17 cellular contexts compared by ENCODE assay signal in the genomic region with DNA sequence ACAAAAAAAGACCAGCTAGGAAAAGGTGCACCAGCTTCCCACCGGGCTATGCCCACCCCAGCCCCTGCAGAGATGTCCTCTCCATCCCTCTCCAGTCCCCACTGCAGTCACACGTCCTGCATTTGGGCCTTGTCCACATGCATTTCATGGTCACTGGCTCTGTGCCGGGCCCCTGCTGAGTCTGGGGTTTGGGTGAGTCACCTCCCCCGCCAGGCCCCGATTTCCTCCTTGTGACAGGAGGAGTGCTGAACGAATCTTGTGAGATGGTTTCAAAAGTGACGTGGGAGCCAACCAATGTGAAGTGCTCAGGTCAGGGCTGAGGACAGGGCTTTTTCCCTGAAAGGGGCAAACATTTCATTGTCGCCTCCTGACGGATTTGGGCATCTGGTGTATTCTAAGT. TPM values are rescaled to one million over a fixed set of nuclear protein-coding genes. Genes with fewer than 3 reads are reported as not detected.
A peak's percentile ranks its signal among the peaks of the same experiment; 100 is the strongest.
DNase-seq lines count a peak whose midpoint lies in the region; ATAC-seq and FAIRE-seq lines count a peak whose summit lies in the region.
"Had no signal": no experiment of that assay in that cellular context is flagged by ENCODE, and none has a peak within 500 bp of the region (broad histone marks: within the 10 kb centered on the region; RNA-seq: fewer than 3 reads in every experiment).

No MANE protein-coding gene starts in this region.

- 64 to 79% (median 73%) methylated on average over 9 of the region's 9 CpGs for WGBS in small intestine, 3 donors

- no peaks in the 10 kb centered on the region for H3K9me3 ChIP-seq in small intestine (ENCODE audit: control insufficient read depth, low read depth)
- H3K9me3 ChIP-seq: SK-N-SH, suprapubic skin had no signal

- H3K27me3 ChIP-seq in small intestine (ENCODE audit: control insufficient read depth in 2 of 2, insufficient read depth in 2 of 2, low read length in 2 of 2) = no peaks in the 10 kb centered on the region

- DNase-seq in Caki2 (ENCODE audit: low read depth) = peak; percentile 68
- DNase-seq in HS-5 (ENCODE audit: low read depth) = peak; percentile 50
- DNase-seq in amniotic epithelial cell (ENCODE audit: low read depth) = peak; percentile 43
- DNase-seq in kidney tubule cell (ENCODE audit: low spot score) = peak; percentile 70
- DNase-seq in small intestine = no peak
- DNase-seq in OCI-M1 (lab: John Stamatoyannopoulos, UW) = no peak
- DNase-seq in stimulated activated CD4-positive, alpha-beta T cell treated with anti-CD3 and anti-CD28 coated beads, Interleukin-4, amount 100 ng/mL, for 1 hour = no peak
- DNase-seq: activated CD4-positive, CD25-positive, alpha-beta regulatory T cell treated with anti-CD3 and anti-CD28 coated beads, Interleukin-2, amount 50 U/mL, for 72 hours; NCI-H1105 treated with DMSO at 0.1 percent for 48 hours; NCI-H510A; SK-N-SH had no signal

- no peak for FAIRE-seq in small intestine (lab: Jason Lieb, UNC)
- FAIRE-seq: bronchial epithelial cell had no signal

- H3K36me3 ChIP-seq in small intestine (ENCODE audit: control insufficient read depth in 2 of 2, insufficient read depth in 2 of 2, low read length in 2 of 2) = no peaks in the 10 kb centered on the region
- H3K36me3 ChIP-seq: suprapubic skin had no signal

- ATAC-seq in GM18907 (IDR thresholded peaks at IDR 0.05; ENCODE audit: unreplicated experiment) = no peak
- ATAC-seq: sciatic nerve had no signal

- no peak overlapping the region for H3K4me3 ChIP-seq in small intestine (ENCODE audit: low read depth in 1 of 2, low read length in 2 of 2)
- H3K4me3 ChIP-seq: suprapubic skin had no signal

- in situ Hi-C loops in Caki2 (cut with HindIII; ENCODE audit: low pct_unique_long_range_greater_than_20kb, low sequenced_read_pairs) = no loop called here

- H3K27ac ChIP-seq in small intestine (ENCODE audit: low read depth in 1 of 2, low read length in 1 of 2) = no peak overlapping the region
- H3K27ac ChIP-seq: epithelial cell of prostate, HL-60, suprapubic skin had no signal

- H3K4me1 ChIP-seq in small intestine (ENCODE audit: control insufficient read depth in 2 of 2, insufficient read depth in 1 of 2, low read depth in 1 of 2, low read length in 1 of 2) = no peaks in the 10 kb centered on the region

RNA-seq across cellular contexts. Expression of a gene that starts 7.1 kb away (rescaled TPM):
- not detected in 2 replicates for total RNA-seq in Caki2 (2014; rRNA removed; shearing (Covaris generic); ENCODE audit: low replicate concordance)
- 1 to 10 TPM in 1 of 3 donors, under 1 TPM in 1, not detected in 1; 0.27 to 3.8 TPM for polyA plus RNA-seq in small intestine
- polyA plus RNA-seq: SK-N-SH had no signal

RNA-seq across cellular contexts. Expression of a gene that starts 19.5 kb away (rescaled TPM):
- total RNA-seq in Caki2 (2014; rRNA removed; shearing (Covaris generic); ENCODE audit: low replicate concordance) = not detected in 2 replicates
- not detected for polyA plus RNA-seq in small intestine
- total RNA-seq: suprapubic skin had no signal
- polyA plus RNA-seq: SK-N-SH had no signal

Comparison
In these comparisons a context has a peak if more than half of its experiments do, and no peak if none do; other contexts are left out.
1. DNase-seq: peak in Caki2 (single experiment), HS-5 (single experiment), amniotic epithelial cell (single experiment) and kidney tubule cell (single experiment); none in small intestine (single experiment), OCI-M1 (single experiment) and stimulated activated CD4-positive, alpha-beta T cell treated with anti-CD3 and anti-CD28 coated beads, Interleukin-4, amount 100 ng/mL, for 1 hour (single experiment).